In the genomic region with DNA sequence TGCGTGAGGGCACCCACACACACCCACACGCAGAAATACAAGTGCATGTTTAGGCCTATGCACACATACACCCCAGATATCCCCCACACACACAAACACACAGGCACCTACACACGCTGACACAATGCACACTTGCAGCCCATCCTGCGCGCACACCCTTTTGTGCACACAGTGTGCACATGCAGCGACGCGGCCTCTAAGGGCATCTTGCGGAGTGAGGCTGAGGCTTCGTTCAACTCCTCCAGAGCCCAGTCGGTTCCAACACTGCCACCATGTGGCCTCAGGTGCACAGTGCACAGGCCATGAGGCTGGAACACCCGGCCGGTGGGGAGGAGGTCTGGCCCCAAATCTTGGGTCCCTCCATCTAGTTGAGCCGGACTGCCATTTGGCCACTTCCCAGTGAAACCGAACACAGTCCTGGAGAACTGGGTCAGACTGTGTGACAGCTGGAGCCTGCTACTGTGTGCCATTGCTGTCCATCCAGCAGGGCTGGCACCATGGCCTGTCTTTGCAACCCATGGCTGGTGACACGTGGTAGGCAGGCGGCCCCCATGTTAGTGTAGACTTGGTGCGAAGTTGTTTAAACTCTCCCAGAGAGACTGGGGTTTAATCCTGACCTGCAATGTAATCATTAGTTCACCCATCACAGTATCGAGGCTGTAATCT, we compare ENCODE assay signal across 8 cellular contexts.
A peak's percentile ranks its signal among the peaks of the same experiment; 100 is the strongest.
DNase-seq lines count a peak whose midpoint lies in the region; ATAC-seq and TF ChIP-seq lines count a peak whose summit lies in the region.

No MANE protein-coding gene starts in this region.

- DNase-seq in GM06990 (ENCODE audit: extremely low read depth, insufficient read length) (peak; percentile 42), NCI-H82 treated with DMSO at 0.1 percent for 48 hours (lab: John Stamatoyannopoulos, UW; ENCODE audit: unreplicated experiment) (peak; percentile 6), epidermal melanocyte (ENCODE audit: insufficient read length, low spot score) (peak; percentile 79), mucosa of gallbladder (ENCODE audit: low spot score) (peak; percentile 71)
- peak; percentile 20 to 43 (median 42) for DNase-seq in activated CD8-positive, alpha-beta memory T cell treated with anti-CD3 and anti-CD28 coated beads for 48 hours (ENCODE audit: low read depth in 2 of 3, low spot score in 2 of 3)
- DNase-seq in stimulated activated CD8-positive, alpha-beta memory T cell treated with anti-CD3 and anti-CD28 coated beads, Interleukin-4, amount 100 ng/mL, for 4 hours (ENCODE audit: low read depth in 2 of 2, low spot score in 1 of 2), result peak; percentile 17 to 22

- no peak overlapping the region for H3K4me3 ChIP-seq in GM06990 (replicated peaks; ENCODE audit: low read depth, low read length)

- peak; percentile 93 for TF ChIP-seq CTCF in GM06990 (IDR thresholded peaks at IDR 0.05; ENCODE audit: insufficient read depth, low read length, poor library complexity, severe bottlenecking)

- peaks cover 2% of the 10 kb centered on the region; the same call in 1 of the 2 replicates for H3K27me3 ChIP-seq in GM06990 (replicated peaks; ENCODE audit: control insufficient read depth, insufficient read depth, low read length)

- no peaks in the 10 kb centered on the region for H3K36me3 ChIP-seq in GM06990 (ENCODE audit: control insufficient read depth, insufficient read depth, low read length)

- ATAC-seq in HG03139 (IDR thresholded peaks at IDR 0.05; ENCODE audit: unreplicated experiment) (peak; percentile 58), GM19324 (IDR thresholded peaks at IDR 0.05; ENCODE audit: low FRiP score, unreplicated experiment) (no peak)

Comparison
In these comparisons a context has a peak if more than half of its experiments do, and no peak if none do; other contexts are left out.
1. DNase-seq: peak in every context shown above with its lines; median percentile 79 in epidermal melanocyte; 71 in mucosa of gallbladder; 42 in GM06990; 42 in activated CD8-positive, alpha-beta memory T cell treated with anti-CD3 and anti-CD28 coated beads for 48 hours; 20 in stimulated activated CD8-positive, alpha-beta memory T cell treated with anti-CD3 and anti-CD28 coated beads, Interleukin-4, amount 100 ng/mL, for 4 hours; 6 in NCI-H82 treated with DMSO at 0.1 percent for 48 hours.